ENCODE assay signal across 1 cellular context in genomic region chr12:48852734-48853168, GRCh38.
TF ChIP-seq lines count a peak whose summit lies in the region.

No MANE protein-coding gene starts in this region.

TF ChIP-seq in endothelial cell of umbilical vein, 7 proteins besides CTCF, POLR2A, EP300 and RAD21:
- TF ChIP-seq EZH2 (IDR thresholded peaks at IDR 0.05; ENCODE audit: borderline replicate concordance, low read depth, low read length, severe bottlenecking): no peak
- TF ChIP-seq MAX (IDR thresholded peaks at IDR 0.05; ENCODE audit: insufficient read depth, insufficient read length): no peak
